In genomic region chr3:159929181-159929893, GRCh38 we compare ENCODE assay signal across 1 cellular context.
TF ChIP-seq lines count a peak whose summit lies in the region.

No MANE protein-coding gene starts in this region.

TF ChIP-seq in GM12878, 131 proteins besides CTCF, POLR2A, EP300 and RAD21:
- TF ChIP-seq ATF2 (IDR thresholded peaks at IDR 0.05; ENCODE audit: low read length) (peak; percentile 64; the same call in 1 of the 2 replicates), KLF5 (IDR thresholded peaks at IDR 0.05; ENCODE audit: partially characterized antibody) (peak; percentile 38), ZBED1 (IDR thresholded peaks at IDR 0.05; ENCODE audit: borderline replicate concordance) (no peak), YY1 (IDR thresholded peaks at IDR 0.05; ENCODE audit: low read depth, low read length) (peak; percentile 61), SMC3 (IDR thresholded peaks at IDR 0.05; ENCODE audit: borderline replicate concordance, low read length) (peak; percentile 55; the same call in 1 of the 2 replicates), ATF7 (IDR thresholded peaks at IDR 0.05; ENCODE audit: low read depth) (no peak), FOXK2 (IDR thresholded peaks at IDR 0.05) (peak; percentile 87), IRF4 (IDR thresholded peaks at IDR 0.05; ENCODE audit: low read depth, low read length) (peak; percentile 2; the same call in 1 of the 2 replicates), PKNOX1 (IDR thresholded peaks at IDR 0.05) (peak; percentile 6; the same call in 1 of the 2 replicates), ZNF24 (IDR thresholded peaks at IDR 0.05) (no peak), MTA2 (IDR thresholded peaks at IDR 0.05; ENCODE audit: low read depth) (0 out of 2 replicates have a peak, but pooled peaks have one; percentile 18), GABPA (IDR thresholded peaks at IDR 0.05; ENCODE audit: low read depth) (0 out of 2 replicates have a peak, but pooled peaks have one; percentile 38), BHLHE40 (IDR thresholded peaks at IDR 0.05; ENCODE audit: borderline replicate concordance in 1 of 2, low read depth in 2 of 2, low read length in 1 of 2) (no peak), RELB (IDR thresholded peaks at IDR 0.05; ENCODE audit: low read depth) (peak; percentile 27; the same call in 1 of the 2 replicates), IKZF1 (conservative IDR thresholded peaks at IDR 0.05) (no peak), IKZF2 (IDR thresholded peaks at IDR 0.05) (peak; percentile 25 to 44; a peak in 1 of 4 replicates), ESRRA (IDR thresholded peaks at IDR 0.05; ENCODE audit: low read length) (no peak), CBX3 (IDR thresholded peaks at IDR 0.05; ENCODE audit: borderline replicate concordance, low read depth) (no peak)
- TF ChIP-seq, protein P1, sequence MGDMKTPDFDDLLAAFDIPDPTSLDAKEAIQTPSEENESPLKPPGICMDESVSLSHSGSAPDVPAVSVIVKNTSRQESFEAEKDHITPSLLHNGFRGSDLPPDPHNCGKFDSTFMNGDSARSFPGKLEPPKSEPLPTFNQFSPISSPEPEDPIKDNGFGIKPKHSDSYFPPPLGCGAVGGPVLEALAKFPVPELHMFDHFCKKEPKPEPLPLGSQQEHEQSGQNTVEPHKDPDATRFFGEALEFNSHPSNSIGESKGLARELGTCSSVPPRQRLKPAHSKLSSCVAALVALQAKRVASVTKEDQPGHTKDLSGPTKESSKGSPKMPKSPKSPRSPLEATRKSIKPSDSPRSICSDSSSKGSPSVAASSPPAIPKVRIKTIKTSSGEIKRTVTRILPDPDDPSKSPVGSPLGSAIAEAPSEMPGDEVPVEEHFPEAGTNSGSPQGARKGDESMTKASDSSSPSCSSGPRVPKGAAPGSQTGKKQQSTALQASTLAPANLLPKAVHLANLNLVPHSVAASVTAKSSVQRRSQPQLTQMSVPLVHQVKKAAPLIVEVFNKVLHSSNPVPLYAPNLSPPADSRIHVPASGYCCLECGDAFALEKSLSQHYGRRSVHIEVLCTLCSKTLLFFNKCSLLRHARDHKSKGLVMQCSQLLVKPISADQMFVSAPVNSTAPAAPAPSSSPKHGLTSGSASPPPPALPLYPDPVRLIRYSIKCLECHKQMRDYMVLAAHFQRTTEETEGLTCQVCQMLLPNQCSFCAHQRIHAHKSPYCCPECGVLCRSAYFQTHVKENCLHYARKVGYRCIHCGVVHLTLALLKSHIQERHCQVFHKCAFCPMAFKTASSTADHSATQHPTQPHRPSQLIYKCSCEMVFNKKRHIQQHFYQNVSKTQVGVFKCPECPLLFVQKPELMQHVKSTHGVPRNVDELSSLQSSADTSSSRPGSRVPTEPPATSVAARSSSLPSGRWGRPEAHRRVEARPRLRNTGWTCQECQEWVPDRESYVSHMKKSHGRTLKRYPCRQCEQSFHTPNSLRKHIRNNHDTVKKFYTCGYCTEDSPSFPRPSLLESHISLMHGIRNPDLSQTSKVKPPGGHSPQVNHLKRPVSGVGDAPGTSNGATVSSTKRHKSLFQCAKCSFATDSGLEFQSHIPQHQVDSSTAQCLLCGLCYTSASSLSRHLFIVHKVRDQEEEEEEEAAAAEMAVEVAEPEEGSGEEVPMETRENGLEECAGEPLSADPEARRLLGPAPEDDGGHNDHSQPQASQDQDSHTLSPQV (IDR thresholded peaks at IDR 0.05), result no peak
- TF ChIP-seq, protein P2, sequence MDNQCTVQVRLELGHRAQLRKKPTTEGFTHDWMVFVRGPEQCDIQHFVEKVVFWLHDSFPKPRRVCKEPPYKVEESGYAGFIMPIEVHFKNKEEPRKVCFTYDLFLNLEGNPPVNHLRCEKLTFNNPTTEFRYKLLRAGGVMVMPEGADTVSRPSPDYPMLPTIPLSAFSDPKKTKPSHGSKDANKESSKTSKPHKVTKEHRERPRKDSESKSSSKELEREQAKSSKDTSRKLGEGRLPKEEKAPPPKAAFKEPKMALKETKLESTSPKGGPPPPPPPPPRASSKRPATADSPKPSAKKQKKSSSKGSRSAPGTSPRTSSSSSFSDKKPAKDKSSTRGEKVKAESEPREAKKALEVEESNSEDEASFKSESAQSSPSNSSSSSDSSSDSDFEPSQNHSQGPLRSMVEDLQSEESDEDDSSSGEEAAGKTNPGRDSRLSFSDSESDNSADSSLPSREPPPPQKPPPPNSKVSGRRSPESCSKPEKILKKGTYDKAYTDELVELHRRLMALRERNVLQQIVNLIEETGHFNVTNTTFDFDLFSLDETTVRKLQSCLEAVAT (IDR thresholded peaks at IDR 0.05), result peak; percentile 89
